10 cellular contexts compared by ENCODE assay signal in the genomic region with DNA sequence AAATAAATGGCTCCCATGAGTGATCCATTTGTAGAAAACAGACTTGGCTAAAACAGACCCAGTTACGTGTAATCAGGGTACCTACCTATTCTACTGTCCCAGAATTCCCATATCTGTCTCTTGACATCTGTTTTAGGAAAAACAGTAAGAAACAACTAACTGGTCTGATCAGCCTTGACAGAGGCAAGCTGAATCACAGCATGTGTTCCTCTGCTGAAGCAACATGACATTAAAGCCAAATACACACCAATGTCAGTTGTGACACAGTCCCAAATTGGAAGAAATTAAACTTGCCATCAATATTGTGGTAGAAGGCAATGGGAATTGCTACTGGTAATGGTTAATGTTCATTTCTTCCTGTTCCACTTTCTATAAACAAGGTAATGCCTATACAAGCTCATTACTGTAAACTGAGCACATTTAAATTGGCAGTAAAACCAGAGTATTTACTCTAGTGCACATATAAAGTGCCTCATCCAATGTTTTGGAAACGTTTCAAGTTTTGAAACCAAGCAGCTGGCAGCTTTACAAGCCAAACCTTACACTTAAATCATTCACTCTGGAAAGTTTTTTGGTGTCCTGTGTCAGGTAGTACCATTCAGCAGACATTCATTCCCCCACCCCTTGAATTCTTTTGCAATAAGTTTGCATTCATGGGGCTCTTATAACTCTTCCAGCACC.
DNase-seq lines count a peak whose midpoint lies in the region; ATAC-seq lines count a peak whose summit lies in the region.
"Had no signal": no experiment of that assay in that cellular context is flagged by ENCODE, and none has a peak within 500 bp of the region (broad histone marks: within the 10 kb centered on the region; RNA-seq: fewer than 3 reads in every experiment).

No MANE protein-coding gene starts in this region.

- DNase-seq in DMS 273 (lab: John Stamatoyannopoulos, UW; ENCODE audit: unreplicated experiment) (peak; percentile 87), NCI-H1694 treated with DMSO at 0.1 percent for 48 hours (lab: John Stamatoyannopoulos, UW) (peak; percentile 52), astrocyte of the hippocampus (ENCODE audit: low read depth, low spot score) (peak; percentile 55), kidney glomerular epithelial cell (lab: John Stamatoyannopoulos, UW) (peak; percentile 64), NCI-H146 treated with DMSO at 0.1 percent for 48 hours (lab: John Stamatoyannopoulos, UW; ENCODE audit: unreplicated experiment) (no peak)
- DNase-seq in activated CD4-positive, alpha-beta T cell treated with anti-CD3 and anti-CD28 coated beads, Interleukin-2, amount 50 U/mL, for 48 hours = no peak
- DNase-seq: stimulated activated naive CD8-positive, alpha-beta T cell treated with anti-CD3 and anti-CD28 coated beads, Interleukin-15, amount 100 ng/mL, for 72 hours had no signal

- ATAC-seq in GM21529 (IDR thresholded peaks at IDR 0.05; ENCODE audit: unreplicated experiment) (no peak), GM21825 (IDR thresholded peaks at IDR 0.05; ENCODE audit: unreplicated experiment) (no peak)
- ATAC-seq: Panc1; stimulated activated naive CD8-positive, alpha-beta T cell treated with anti-CD3 and anti-CD28 coated beads, Interleukin-15, amount 100 ng/mL, for 72 hours had no signal

Comparison
In these comparisons a context has a peak if more than half of its experiments do, and no peak if none do; other contexts are left out.
1. DNase-seq: peak in DMS 273 (single experiment), NCI-H1694 treated with DMSO at 0.1 percent for 48 hours (single experiment), astrocyte of the hippocampus (single experiment) and kidney glomerular epithelial cell (single experiment); none in NCI-H146 treated with DMSO at 0.1 percent for 48 hours (single experiment) and activated CD4-positive, alpha-beta T cell treated with anti-CD3 and anti-CD28 coated beads, Interleukin-2, amount 50 U/mL, for 48 hours (0 of 2).